Comparison of ENCODE assay signal across 1 cellular context in genomic region chr1:30759718-30760281, GRCh38.
TF ChIP-seq lines count a peak whose summit lies in the region.

No MANE protein-coding gene starts in this region.

TF ChIP-seq in WTC11, 78 proteins besides CTCF, POLR2A, EP300 and RAD21 (continued from another document):
- TF ChIP-seq STAT6 (CRISPR knock-in tag; conservative IDR thresholded peaks at IDR 0.05; ENCODE audit: low read depth), result no peak
- no peak for TF ChIP-seq PRRX2 (CRISPR knock-in tag; IDR thresholded peaks at IDR 0.05)
- no peak for TF ChIP-seq KAT7 (CRISPR knock-in tag; IDR thresholded peaks at IDR 0.05; ENCODE audit: borderline replicate concordance)
- no peak for TF ChIP-seq NR1H2 (CRISPR knock-in tag; IDR thresholded peaks at IDR 0.05)
- no peak for TF ChIP-seq TP53 (CRISPR knock-in tag; IDR thresholded peaks at IDR 0.05)
- TF ChIP-seq, protein P1, sequence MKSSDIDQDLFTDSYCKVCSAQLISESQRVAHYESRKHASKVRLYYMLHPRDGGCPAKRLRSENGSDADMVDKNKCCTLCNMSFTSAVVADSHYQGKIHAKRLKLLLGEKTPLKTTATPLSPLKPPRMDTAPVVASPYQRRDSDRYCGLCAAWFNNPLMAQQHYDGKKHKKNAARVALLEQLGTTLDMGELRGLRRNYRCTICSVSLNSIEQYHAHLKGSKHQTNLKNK (CRISPR knock-in tag; IDR thresholded peaks at IDR 0.05), result no peak
- no peak for TF ChIP-seq NFYB (CRISPR knock-in tag; conservative IDR thresholded peaks at IDR 0.05; ENCODE audit: low read depth)
- no peak for TF ChIP-seq CDX4 (CRISPR knock-in tag; IDR thresholded peaks at IDR 0.05; ENCODE audit: borderline replicate concordance)
- no peak for TF ChIP-seq EMX1 (CRISPR knock-in tag; IDR thresholded peaks at IDR 0.05)
